Comparison of ENCODE assay signal across 9 cellular contexts in the genomic region with DNA sequence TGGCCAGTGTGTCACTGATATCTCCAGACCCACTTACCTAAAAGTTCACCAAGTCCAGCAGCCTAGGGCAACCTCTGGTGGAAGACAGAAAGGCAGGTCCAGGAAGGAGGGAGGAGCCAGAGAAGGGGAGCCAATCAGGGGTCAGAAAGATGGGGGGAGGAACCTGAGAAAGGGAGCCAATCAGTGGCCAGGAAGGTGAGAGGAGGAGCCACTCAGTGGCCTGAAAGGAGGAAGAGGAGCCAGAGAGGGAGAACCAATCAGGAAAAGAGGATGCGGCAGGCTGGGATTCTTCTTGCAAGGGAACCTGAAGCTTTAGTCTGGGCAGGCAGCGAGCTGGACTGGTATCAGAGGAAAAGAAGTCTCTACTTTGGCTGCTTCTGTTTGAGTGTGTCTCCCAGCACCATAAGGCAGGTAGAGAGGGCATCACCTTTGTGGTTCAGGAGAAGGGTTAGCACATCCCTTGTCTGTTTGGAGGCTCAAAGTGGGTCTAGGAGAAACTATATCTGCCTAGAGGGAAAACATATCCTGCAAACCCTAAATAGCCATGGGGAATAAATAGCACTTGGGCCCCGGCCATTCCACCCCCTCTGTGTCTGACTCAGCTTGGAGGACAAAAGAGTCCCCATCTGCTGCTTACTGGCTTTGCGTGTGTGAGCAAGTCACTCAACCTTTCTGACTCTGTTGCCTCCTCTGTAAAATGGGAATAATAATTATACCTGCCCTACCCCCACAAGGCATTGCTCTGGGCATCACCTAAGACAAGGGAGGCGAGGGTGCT. TPM values are rescaled to one million over a fixed set of nuclear protein-coding genes. Genes with fewer than 3 reads are reported as not detected.
DNase-seq lines count a peak whose midpoint lies in the region; ATAC-seq and TF ChIP-seq lines count a peak whose summit lies in the region.
"Had no signal": no experiment of that assay in that cellular context is flagged by ENCODE, and none has a peak within 500 bp of the region (broad histone marks: within the 10 kb centered on the region; RNA-seq: fewer than 3 reads in every experiment).

No MANE protein-coding gene starts in this region.

- H2BK5ac ChIP-seq in IMR-90 (ENCODE audit: low read depth, low read length, poor library complexity, severe bottlenecking) = no peak overlapping the region
- H2BK5ac ChIP-seq in neuronal stem cell (ENCODE audit: low read length) = no peak overlapping the region

- H2BK15ac ChIP-seq in IMR-90 (ENCODE audit: low read depth, low read length) (no peak overlapping the region), neuronal stem cell (ENCODE audit: low read length) (no peak overlapping the region)

- CTCF ChIA-PET in IMR-90 (lab: Yijun Ruan, JAX) = no interaction called here

- intact Hi-C loops in IMR-90 (cut with micrococcal nuclease) (no loop called here), transverse colon (cut with DNase I; ENCODE audit: low total_unique reads) (no loop called here)

- no peak overlapping the region for H4K91ac ChIP-seq in IMR-90 (ENCODE audit: insufficient read depth, low read depth, low read length)
- no peak overlapping the region for H4K91ac ChIP-seq in neuronal stem cell (ENCODE audit: low read depth, low read length, poor library complexity)

- no peak for TF ChIP-seq POLR2A in IMR-90 (IDR thresholded peaks at IDR 0.05; ENCODE audit: low read depth, low read length)
- TF ChIP-seq POLR2A in erythroblast (IDR thresholded peaks at IDR 0.05; ENCODE audit: low read length) = no peak
- no peak for TF ChIP-seq POLR2A in transverse colon (IDR thresholded peaks at IDR 0.05)

- ATAC-seq in IMR-90 (ENCODE audit: low read depth) = no peak
- no peak for ATAC-seq in HG03457 (IDR thresholded peaks at IDR 0.05; ENCODE audit: unreplicated experiment)
- no peak for ATAC-seq in GM18502 (IDR thresholded peaks at IDR 0.05; ENCODE audit: poor library complexity, unreplicated experiment)

- TF ChIP-seq RAD21 in IMR-90 (IDR thresholded peaks at IDR 0.05; ENCODE audit: low read length) = no peak

- H3K4me1 ChIP-seq in IMR-90 (ENCODE audit: control insufficient read depth, insufficient read depth, low read length) (no peaks in the 10 kb centered on the region), SJCRH30 (no peaks in the 10 kb centered on the region), neuronal stem cell (ENCODE audit: control insufficient read depth in 2 of 2, insufficient read depth in 1 of 2, low read depth in 1 of 2, low read length in 2 of 2) (peaks cover 2 to 10% of the 10 kb centered on the region in 2 donors), transverse colon (no peaks in the 10 kb centered on the region)

- H3K18ac ChIP-seq in IMR-90 (ENCODE audit: low read depth, low read length) = no peak overlapping the region
- H3K18ac ChIP-seq in neuronal stem cell (ENCODE audit: low read length) = no peak overlapping the region

- POLR2A ChIA-PET in IMR-90 (lab: Charles Lee; ENCODE audit: unreplicated experiment) = no interaction called here

- no peak overlapping the region for H2AFZ ChIP-seq in IMR-90 (replicated peaks; ENCODE audit: low read length, poor library complexity)
- peak overlapping the region; percentile 93 for H2AFZ ChIP-seq in neuronal stem cell (ENCODE audit: low read length)

- no peaks in the 10 kb centered on the region for H3K36me3 ChIP-seq in IMR-90 (ENCODE audit: control insufficient read depth, insufficient read depth, low read length)
- H3K36me3 ChIP-seq in SJCRH30 = no peaks in the 10 kb centered on the region
- no peaks in the 10 kb centered on the region for H3K36me3 ChIP-seq in neuronal stem cell (replicated peaks in 1 of 2; ENCODE audit: control insufficient read depth in 2 of 2, insufficient read depth in 2 of 2, low read length in 2 of 2)
- no peaks in the 10 kb centered on the region for H3K36me3 ChIP-seq in transverse colon
- H3K36me3 ChIP-seq: thoracic aorta had no signal

- H3K27ac ChIP-seq in IMR-90 (ENCODE audit: insufficient read depth, low read length) (no peak overlapping the region), SJCRH30 (no peak overlapping the region), neuronal stem cell (replicated peaks; ENCODE audit: low read length) (peak overlapping the region; percentile 63), transverse colon (no peak overlapping the region)
- H3K27ac ChIP-seq: thoracic aorta had no signal

- H4K5ac ChIP-seq in IMR-90 (ENCODE audit: low read depth, low read length) = no peak overlapping the region

- H3K27me3 ChIP-seq in IMR-90 (ENCODE audit: control insufficient read depth, insufficient read depth, low read length) = peaks cover 9% of the 10 kb centered on the region
- H3K27me3 ChIP-seq in SJCRH30 = peaks cover 22% of the 10 kb centered on the region
- H3K27me3 ChIP-seq in neuronal stem cell (ENCODE audit: control insufficient read depth in 3 of 3, insufficient read depth in 3 of 3, low read depth in 1 of 3, low read length in 3 of 3) = peaks cover 0 to 2% (median 0%) of the 10 kb centered on the region in 3 experiments
- peaks cover 54% of the 10 kb centered on the region for H3K27me3 ChIP-seq in transverse colon

- H3K9me3 ChIP-seq in IMR-90 (ENCODE audit: control insufficient read depth, insufficient read depth, low read length) = no peaks in the 10 kb centered on the region
- no peaks in the 10 kb centered on the region for H3K9me3 ChIP-seq in SJCRH30 (replicated peaks)
- H3K9me3 ChIP-seq in neuronal stem cell (replicated peaks in 1 of 2; ENCODE audit: control insufficient read depth in 2 of 2, insufficient read depth in 1 of 2, low read depth in 1 of 2, low read length in 2 of 2) = no peaks in the 10 kb centered on the region
- H3K9me3 ChIP-seq in transverse colon = no peaks in the 10 kb centered on the region
- H3K9me3 ChIP-seq: thoracic aorta had no signal

- H3K14ac ChIP-seq in IMR-90 (replicated peaks; ENCODE audit: low read depth, low read length) = no peak overlapping the region
- H3K14ac ChIP-seq in neuronal stem cell (ENCODE audit: low read length) = no peak overlapping the region

- no peak overlapping the region for H2AK9ac ChIP-seq in IMR-90 (replicated peaks; ENCODE audit: low read depth, low read length, poor library complexity)

- in situ Hi-C loops in IMR-90 (cut with MboI; ENCODE audit: low sequenced_read_pairs) (no loop called here), transverse colon (cut with MboI; ENCODE audit: low pct_ligation_motif_present in 1 of 4, low pct_unique_long_range_greater_than_20kb in 1 of 4, low sequenced_read_pairs in 3 of 4) (no loop called here)

- H2BK120ac ChIP-seq in IMR-90 (ENCODE audit: low read depth, low read length) = no peak overlapping the region
- H2BK120ac ChIP-seq in neuronal stem cell (ENCODE audit: low read depth, low read length) = no peak overlapping the region

- no peak overlapping the region for H3K56ac ChIP-seq in IMR-90 (ENCODE audit: extremely low read depth, insufficient read depth, low read length)

- H3K79me1 ChIP-seq in IMR-90 (ENCODE audit: low read depth in 1 of 2, low read length in 2 of 2) = no peaks in the 10 kb centered on the region
- H3K79me1 ChIP-seq in neuronal stem cell (ENCODE audit: low read depth, low read length) = no peaks in the 10 kb centered on the region

- no peaks in the 10 kb centered on the region; the same call in 1 of the 2 replicates for H4K20me1 ChIP-seq in IMR-90 (ENCODE audit: insufficient read depth, low read length)

- H2BK20ac ChIP-seq in IMR-90 (ENCODE audit: low read depth, low read length) = no peak overlapping the region

- H3K9me1 ChIP-seq in IMR-90 (ENCODE audit: insufficient read depth, low read length) = no peaks in the 10 kb centered on the region

- TF ChIP-seq EP300 in transverse colon (IDR thresholded peaks at IDR 0.05; ENCODE audit: low read depth) = no peak

- TF ChIP-seq CTCF in IMR-90 (conservative IDR thresholded peaks at IDR 0.05; ENCODE audit: low read depth, low read length) = no peak
- TF ChIP-seq CTCF in transverse colon (IDR thresholded peaks at IDR 0.05) = no peak

- peak; percentile 72 for DNase-seq in EL
- DNase-seq in IMR-90 = peak; percentile 13
- DNase-seq in SJCRH30 = peak; percentile 55 to 71
- DNase-seq in erythroblast (lab: John Stamatoyannopoulos, UW) = peak; percentile 50 to 65
- DNase-seq in neuronal stem cell (ENCODE audit: low spot score) = peak; percentile 87
- DNase-seq in transverse colon = no peak

- no peak overlapping the region for H3K4me3 ChIP-seq in IMR-90 (ENCODE audit: insufficient read depth, low read depth, low read length)
- H3K4me3 ChIP-seq in SJCRH30 = no peak overlapping the region
- peak overlapping the region; percentile 28 to 39 for H3K4me3 ChIP-seq in neuronal stem cell (ENCODE audit: low read length in 2 of 2)
- no peak overlapping the region for H3K4me3 ChIP-seq in transverse colon
- H3K4me3 ChIP-seq: thoracic aorta had no signal

- H3K23ac ChIP-seq in IMR-90 (ENCODE audit: low read depth, low read length) = no peak overlapping the region
- H3K23ac ChIP-seq in neuronal stem cell (ENCODE audit: low read depth, low read length, poor library complexity) = no peak overlapping the region

- H3K4me2 ChIP-seq in IMR-90 (ENCODE audit: low read depth, low read length) = no peak overlapping the region
- H3K4me2 ChIP-seq in neuronal stem cell (ENCODE audit: insufficient read depth, low read length, poor library complexity, severe bottlenecking) = peak overlapping the region; percentile 48

- dilution Hi-C loops in IMR-90 (cut with HindIII; ENCODE audit: low sequenced_read_pairs, unreplicated experiment) = no loop called here

- no peak overlapping the region for H2AK5ac ChIP-seq in IMR-90 (ENCODE audit: low read depth, low read length)
- H2AK5ac ChIP-seq in neuronal stem cell (ENCODE audit: low read depth, low read length) = no peak overlapping the region

- H2BK12ac ChIP-seq in neuronal stem cell (ENCODE audit: low read length) = no peak overlapping the region

- 20% methylated on average over 1 of the region's 5 CpGs; no CpG with 5 or more reads in 1 of the 2 experiments for WGBS in IMR-90 (ENCODE audit: extremely low coverage in 2 of 2, insufficient read length in 1 of 2), 2 experiments
- WGBS in neuronal stem cell (ENCODE audit: extremely low coverage in 2 of 2, insufficient read length in 2 of 2, insufficient replicate concordance in 1 of 2), 2 donors = no CpG with 5 or more reads among the region's 5 CpGs
- WGBS in transverse colon (ENCODE audit: low coverage in 1 of 2), 2 donors = 70% methylated on average over 5 of the region's 5 CpGs; no CpG with 5 or more reads in 1 of the 2 donors

- H3K4ac ChIP-seq in IMR-90 (ENCODE audit: low read depth, low read length) = no peak overlapping the region
- no peak overlapping the region for H3K4ac ChIP-seq in neuronal stem cell (ENCODE audit: low read length)

- no peak overlapping the region for H3K9ac ChIP-seq in IMR-90 (ENCODE audit: low read depth, low read length)
- no peak overlapping the region for H3K9ac ChIP-seq in neuronal stem cell (ENCODE audit: low read depth, low read length, poor library complexity)

- no TSS peak for BruUV-seq in IMR-90 (replicated peaks; lab: Mats Ljungman, UMichigan)

- H4K8ac ChIP-seq in IMR-90 (ENCODE audit: low read depth in 2 of 2, low read length in 2 of 2) (no peak overlapping the region), neuronal stem cell (ENCODE audit: low read depth, low read length) (no peak overlapping the region)

RNA-seq across cellular contexts. Expression of a gene that starts 43.4 kb away (rescaled TPM):
- total RNA-seq in IMR-90 (2012; rRNA removed) (not detected in 2 replicates), transverse colon (not detected)
- not detected in 2 replicates for polyA plus RNA-seq in IMR-90 (2012; rRNA removed)
- polyA plus RNA-seq in IMR-90 (2012; cell fraction: cytosol; rRNA removed) = not detected in 2 replicates
- not detected in 2 replicates for polyA plus RNA-seq in IMR-90 (2012; cell fraction: nucleus; rRNA removed; ENCODE audit: low replicate concordance)
- total RNA-seq in SJCRH30 (2014; rRNA removed; shearing (Covaris generic)) = not detected in 2 replicates
- 2.5 TPM for polyA plus RNA-seq in neuronal stem cell (2013, experiment 1 of 2)
- polyA plus RNA-seq in neuronal stem cell (2013, experiment 2 of 2) = 2.4 TPM
- total RNA-seq: thoracic aorta had no signal

Comparison
In these comparisons a context has a peak if more than half of its experiments do, and no peak if none do; other contexts are left out.
1. H3K4me3 ChIP-seq: peak in neuronal stem cell (2 of 2); none in IMR-90 (single experiment), SJCRH30 (single experiment) and transverse colon (0 of 4).